15 cellular contexts compared by ENCODE assay signal in genomic region chr19:7924241-7924640, GRCh38. TPM values are rescaled to one million over a fixed set of nuclear protein-coding genes. Genes with fewer than 3 reads are reported as not detected.
DNase-seq lines count a peak whose midpoint lies in the region; ATAC-seq lines count a peak whose summit lies in the region.
"Had no signal": no experiment of that assay in that cellular context is flagged by ENCODE, and none has a peak within 500 bp of the region (broad histone marks: within the 10 kb centered on the region; RNA-seq: fewer than 3 reads in every experiment).

No MANE protein-coding gene starts in this region.

- no peak for ATAC-seq in stimulated activated naive CD8-positive, alpha-beta T cell treated with anti-CD3 and anti-CD28 coated beads, Interleukin-15, Interleukin-2, amounts not matched to agents 100 U/mL and 50 U/mL, for 24 hours
- ATAC-seq in activated naive CD8-positive, alpha-beta T cell treated with anti-CD3 and anti-CD28 coated beads, Interleukin-2, amount 10 ng/mL, durations not matched to agents 7 days and 5 days (ENCODE audit: low read depth) = no peak
- no peak for ATAC-seq in naive thymus-derived CD8-positive, alpha-beta T cell
- no peak for ATAC-seq in GM18868 (IDR thresholded peaks at IDR 0.05; ENCODE audit: unreplicated experiment)
- ATAC-seq: PC-3, psoas muscle had no signal

- peaks cover 5% of the 10 kb centered on the region for H3K27me3 Mint-ChIP-seq in stimulated activated naive CD8-positive, alpha-beta T cell treated with anti-CD3 and anti-CD28 coated beads, Interleukin-15, Interleukin-2, amounts not matched to agents 100 ng/mL and 50 ng/mL, for 24 hours
- H3K27me3 Mint-ChIP-seq in activated naive CD8-positive, alpha-beta T cell treated with anti-CD3 and anti-CD28 coated beads, Interleukin-2, amount 10 ng/mL, durations not matched to agents 7 days and 5 days = peaks cover 8% of the 10 kb centered on the region
- H3K27me3 Mint-ChIP-seq in naive thymus-derived CD8-positive, alpha-beta T cell = peaks cover 2 to 8% (median 8%) of the 10 kb centered on the region in 5 donors

- no peak overlapping the region for H3K4me3 Mint-ChIP-seq in stimulated activated naive CD8-positive, alpha-beta T cell treated with anti-CD3 and anti-CD28 coated beads, Interleukin-15, Interleukin-2, amounts not matched to agents 100 ng/mL and 50 ng/mL, for 24 hours
- peak overlapping the region; percentile 22 for H3K4me3 Mint-ChIP-seq in activated naive CD8-positive, alpha-beta T cell treated with anti-CD3 and anti-CD28 coated beads, Interleukin-2, amount 10 ng/mL, durations not matched to agents 7 days and 5 days
- H3K4me3 Mint-ChIP-seq in naive thymus-derived CD8-positive, alpha-beta T cell = peak overlapping the region in 8 of 10 donors; percentile 59 to 78 (median 64)

- peak overlapping the region; percentile 11 for H3K27ac Mint-ChIP-seq in stimulated activated naive CD8-positive, alpha-beta T cell treated with anti-CD3 and anti-CD28 coated beads, Interleukin-15, Interleukin-2, amounts not matched to agents 100 ng/mL and 50 ng/mL, for 24 hours
- H3K27ac Mint-ChIP-seq in activated naive CD8-positive, alpha-beta T cell treated with anti-CD3 and anti-CD28 coated beads, Interleukin-2, amount 10 ng/mL, durations not matched to agents 7 days and 5 days = peak overlapping the region; percentile 34
- peak overlapping the region in 4 of 10 donors; percentile 6 to 57 (median 34) for H3K27ac Mint-ChIP-seq in naive thymus-derived CD8-positive, alpha-beta T cell

- H3K27me3 ChIP-seq in MG63 = no peaks in the 10 kb centered on the region

- H3K4me3 ChIP-seq in MG63 = no peak overlapping the region
- H3K4me3 ChIP-seq: lung had no signal

- peaks cover 44% of the 10 kb centered on the region for H3K36me3 ChIP-seq in MG63

- H3K4me1 Mint-ChIP-seq in stimulated activated naive CD8-positive, alpha-beta T cell treated with anti-CD3 and anti-CD28 coated beads, Interleukin-15, Interleukin-2, amounts not matched to agents 100 ng/mL and 50 ng/mL, for 24 hours (ENCODE audit: low read depth) = peaks cover 36% of the 10 kb centered on the region
- peaks cover 17% of the 10 kb centered on the region for H3K4me1 Mint-ChIP-seq in activated naive CD8-positive, alpha-beta T cell treated with anti-CD3 and anti-CD28 coated beads, Interleukin-2, amount 10 ng/mL, durations not matched to agents 7 days and 5 days
- peaks cover 20 to 49% (median 43%) of the 10 kb centered on the region in 4 donors for H3K4me1 Mint-ChIP-seq in naive thymus-derived CD8-positive, alpha-beta T cell

- no peak for DNase-seq in stimulated activated naive CD8-positive, alpha-beta T cell treated with anti-CD3 and anti-CD28 coated beads, Interleukin-15, Interleukin-2, amounts not matched to agents 100 U/mL and 50 U/mL, for 24 hours
- DNase-seq in activated naive CD8-positive, alpha-beta T cell treated with anti-CD3 and anti-CD28 coated beads, Interleukin-2, amount 10 ng/mL, durations not matched to agents 7 days and 5 days = no peak
- no peak for DNase-seq in naive thymus-derived CD8-positive, alpha-beta T cell
- DNase-seq in MG63 (no peak), globus pallidus (ENCODE audit: low spot score) (no peak), GM19238 (ENCODE audit: insufficient read length, low spot score) (no peak)
- DNase-seq: hippocampal formation; PC-3; stimulated activated CD4-positive, alpha-beta T cell treated with anti-CD3 and anti-CD28 coated beads, Interleukin-2, amount 100 ng/mL, for 24 hours; stimulated activated naive CD4-positive, alpha-beta T cell; T1000 had no signal

- H3K36me3 Mint-ChIP-seq in stimulated activated naive CD8-positive, alpha-beta T cell treated with anti-CD3 and anti-CD28 coated beads, Interleukin-15, Interleukin-2, amounts not matched to agents 100 ng/mL and 50 ng/mL, for 24 hours (ENCODE audit: low read depth) = peaks cover 12% of the 10 kb centered on the region
- no peaks in the 10 kb centered on the region for H3K36me3 Mint-ChIP-seq in activated naive CD8-positive, alpha-beta T cell treated with anti-CD3 and anti-CD28 coated beads, Interleukin-2, amount 10 ng/mL, durations not matched to agents 7 days and 5 days
- peaks cover 0 to 14% (median 0%) of the 10 kb centered on the region in 3 donors for H3K36me3 Mint-ChIP-seq in naive thymus-derived CD8-positive, alpha-beta T cell

- H3K9me3 Mint-ChIP-seq in stimulated activated naive CD8-positive, alpha-beta T cell treated with anti-CD3 and anti-CD28 coated beads, Interleukin-15, Interleukin-2, amounts not matched to agents 100 ng/mL and 50 ng/mL, for 24 hours = no peaks in the 10 kb centered on the region
- H3K9me3 Mint-ChIP-seq in activated naive CD8-positive, alpha-beta T cell treated with anti-CD3 and anti-CD28 coated beads, Interleukin-2, amount 10 ng/mL, durations not matched to agents 7 days and 5 days = no peaks in the 10 kb centered on the region
- H3K9me3 Mint-ChIP-seq in naive thymus-derived CD8-positive, alpha-beta T cell = peaks cover 0 to 2% (median 0%) of the 10 kb centered on the region in 9 donors

- no peaks in the 10 kb centered on the region for H3K9me3 ChIP-seq in MG63
- H3K9me3 ChIP-seq: psoas muscle had no signal

- POLR2A ChIA-PET in activated naive CD8-positive, alpha-beta T cell treated with anti-CD3 and anti-CD28 coated beads, Interleukin-2, amount 10 ng/mL, durations not matched to agents 7 days and 5 days (lab: Charles Lee) = interaction anchor here (0.9 kb wide), 1 partner anchor 20 kb away, joined by 4 read pairs; the partner anchor contains the start of gene MAP2K7
- POLR2A ChIA-PET in naive thymus-derived CD8-positive, alpha-beta T cell (lab: Charles Lee) = interaction anchor here (2.3 kb wide), 1 partner anchor 55 kb away, joined by 6 read pairs; no protein-coding TSS in a partner anchor

RNA-seq across cellular contexts. Expression of gene CTXN1, which starts 1.7 kb away (rescaled TPM):
- not detected for total RNA-seq in activated naive CD8-positive, alpha-beta T cell treated with anti-CD3 and anti-CD28 coated beads, Interleukin-2, amount 10 ng/mL, durations not matched to agents 7 days and 5 days
- total RNA-seq in naive thymus-derived CD8-positive, alpha-beta T cell = not detected
- polyA plus RNA-seq in naive thymus-derived CD8-positive, alpha-beta T cell = not detected
- total RNA-seq in MG63 (2014; rRNA removed; shearing (Covaris generic); ENCODE audit: low replicate concordance) = 8.5 and 16.2 TPM in 2 replicates

RNA-seq across cellular contexts. Expression of gene SNAPC2, which starts 4.1 kb away (rescaled TPM):
- 10 to 100 TPM; 18.3 to 20.7 TPM for total RNA-seq in activated naive CD8-positive, alpha-beta T cell treated with anti-CD3 and anti-CD28 coated beads, Interleukin-2, amount 10 ng/mL, durations not matched to agents 7 days and 5 days
- total RNA-seq in naive thymus-derived CD8-positive, alpha-beta T cell = 10 to 100 TPM; 14.3 to 14.8 TPM
- polyA plus RNA-seq in naive thymus-derived CD8-positive, alpha-beta T cell = 10 to 100 TPM; 11.4 to 19.9 (median 12.8) TPM
- 39.9 and 45.1 TPM in 2 replicates for total RNA-seq in MG63 (2014; rRNA removed; shearing (Covaris generic); ENCODE audit: low replicate concordance)

RNA-seq across cellular contexts. Expression of gene TGFBR3L, which starts 9.6 kb away (rescaled TPM):
- 1 to 10 TPM; 2.2 to 3.6 TPM for total RNA-seq in activated naive CD8-positive, alpha-beta T cell treated with anti-CD3 and anti-CD28 coated beads, Interleukin-2, amount 10 ng/mL, durations not matched to agents 7 days and 5 days
- total RNA-seq in naive thymus-derived CD8-positive, alpha-beta T cell = under 1 TPM; 0.41 to 0.57 TPM
- polyA plus RNA-seq in naive thymus-derived CD8-positive, alpha-beta T cell = under 1 TPM in 1 of 3 donors, not detected in 2; 0.60 TPM
- 0.46 TPM in 1 of 2 replicates, not detected in the other for total RNA-seq in MG63 (2014; rRNA removed; shearing (Covaris generic); ENCODE audit: low replicate concordance)

RNA-seq across cellular contexts. Expression of gene TIMM44, which starts 19.2 kb away (rescaled TPM):
- total RNA-seq in activated naive CD8-positive, alpha-beta T cell treated with anti-CD3 and anti-CD28 coated beads, Interleukin-2, amount 10 ng/mL, durations not matched to agents 7 days and 5 days = 10 to 100 TPM; 66.6 to 67.8 TPM
- total RNA-seq in naive thymus-derived CD8-positive, alpha-beta T cell = 10 to 100 TPM; 83.1 to 86.9 TPM
- 10 to 100 TPM in 2 of 3 donors, 1 to 10 TPM in 1; 9.9 to 19.7 (median 15.3) TPM for polyA plus RNA-seq in naive thymus-derived CD8-positive, alpha-beta T cell
- total RNA-seq in MG63 (2014; rRNA removed; shearing (Covaris generic); ENCODE audit: low replicate concordance) = 132 and 210 TPM in 2 replicates

RNA-seq across cellular contexts. Expression of gene MAP2K7, which starts 20.6 kb away (rescaled TPM):
- 10 to 100 TPM; 46.8 to 46.9 TPM for total RNA-seq in activated naive CD8-positive, alpha-beta T cell treated with anti-CD3 and anti-CD28 coated beads, Interleukin-2, amount 10 ng/mL, durations not matched to agents 7 days and 5 days
- total RNA-seq in naive thymus-derived CD8-positive, alpha-beta T cell = 10 to 100 TPM; 85.7 to 86.9 TPM
- polyA plus RNA-seq in naive thymus-derived CD8-positive, alpha-beta T cell = 1 to 10 TPM; 1.8 to 5.1 (median 2.3) TPM
- total RNA-seq in MG63 (2014; rRNA removed; shearing (Covaris generic); ENCODE audit: low replicate concordance) = 21.2 and 38.6 TPM in 2 replicates
